8 cellular contexts compared by ENCODE assay signal in genomic region chr12:674272-674781, GRCh38. TPM values are rescaled to one million over a fixed set of nuclear protein-coding genes. Genes with fewer than 3 reads are reported as not detected.
DNase-seq lines count a peak whose midpoint lies in the region; ATAC-seq, FAIRE-seq and TF ChIP-seq lines count a peak whose summit lies in the region.

No MANE protein-coding gene starts in this region.

- H3K4me3 Mint-ChIP-seq in activated T-helper 17 cell treated with anti-CD3 and anti-CD28 coated beads, Interleukin-2, amount 50 U/mL, for 72 hours = peak overlapping the region; percentile 75

- peaks cover 35% of the 10 kb centered on the region for H3K4me1 Mint-ChIP-seq in activated T-helper 17 cell treated with anti-CD3 and anti-CD28 coated beads, Interleukin-2, amount 50 U/mL, for 72 hours

- H3K36me3 Mint-ChIP-seq in activated T-helper 17 cell treated with anti-CD3 and anti-CD28 coated beads, Interleukin-2, amount 50 U/mL, for 72 hours (ENCODE audit: low read depth) = no peaks in the 10 kb centered on the region

- FAIRE-seq in GM12892 (lab: Jason Lieb, UNC) = peak; percentile 99
- peak; percentile 92 for FAIRE-seq in H54 (lab: Jason Lieb, UNC)

- H3K27ac Mint-ChIP-seq in activated T-helper 17 cell treated with anti-CD3 and anti-CD28 coated beads, Interleukin-2, amount 50 U/mL, for 72 hours = peak overlapping the region; percentile 88

- TF ChIP-seq POLR2A in GM12892 (IDR thresholded peaks at IDR 0.05; ENCODE audit: low read depth, low read length) (peak; percentile 74), H54 (IDR thresholded peaks at IDR 0.05; ENCODE audit: low read depth, low read length) (no peak)

- in situ Hi-C loops in ACHN (cut with HindIII; ENCODE audit: low pct_ligation_motif_present, low pct_unique_long_range_greater_than_20kb, low sequenced_read_pairs) = no loop called here

- no peak for DNase-seq in GM12892 (ENCODE audit: insufficient read length)
- DNase-seq in H54 (ENCODE audit: insufficient read length, low spot score) = peak; percentile 17
- DNase-seq in NAMALWA (ENCODE audit: low spot score) = peak; percentile 58
- peak; percentile 72 for DNase-seq in stimulated activated CD4-positive, alpha-beta T cell treated with anti-CD3 and anti-CD28 coated beads, Interleukin-4, amount 100 ng/mL, for 1 hour
- DNase-seq in ACHN = no peak
- DNase-seq in DMS114 treated with DMSO at 0.1 percent for 48 hours (lab: John Stamatoyannopoulos, UW; ENCODE audit: unreplicated experiment) = no peak
- no peak for DNase-seq in NCI-H82 treated with DMSO at 0.1 percent for 48 hours (lab: John Stamatoyannopoulos, UW; ENCODE audit: unreplicated experiment)

- H3K27me3 Mint-ChIP-seq in activated T-helper 17 cell treated with anti-CD3 and anti-CD28 coated beads, Interleukin-2, amount 50 U/mL, for 72 hours = no peaks in the 10 kb centered on the region

- ATAC-seq in activated T-helper 17 cell treated with anti-CD3 and anti-CD28 coated beads, Interleukin-2, amount 50 U/mL, for 72 hours (replicated peaks) = peak; percentile 96

- no peaks in the 10 kb centered on the region for H3K9me3 Mint-ChIP-seq in activated T-helper 17 cell treated with anti-CD3 and anti-CD28 coated beads, Interleukin-2, amount 50 U/mL, for 72 hours

RNA-seq across cellular contexts. Expression of gene NINJ2, which starts 11.1 kb away (rescaled TPM):
- 23.4 TPM for polyA plus RNA-seq in GM12892 (2012; ENCODE audit: missing spikeins)
- 10 to 100 TPM in 1 of 2 donors, 1 to 10 TPM in 1; 9.2 to 19.9 TPM for total RNA-seq in activated T-helper 17 cell treated with anti-CD3 and anti-CD28 coated beads, Interleukin-2, amount 50 U/mL, for 72 hours

Comparison
In these comparisons a context has a peak if more than half of its experiments do, and no peak if none do; other contexts are left out.
1. DNase-seq: peak in H54 (single experiment), NAMALWA (single experiment) and stimulated activated CD4-positive, alpha-beta T cell treated with anti-CD3 and anti-CD28 coated beads, Interleukin-4, amount 100 ng/mL, for 1 hour (single experiment); none in GM12892 (single experiment), ACHN (single experiment), DMS114 treated with DMSO at 0.1 percent for 48 hours (single experiment) and NCI-H82 treated with DMSO at 0.1 percent for 48 hours (single experiment).